In the genomic region with DNA sequence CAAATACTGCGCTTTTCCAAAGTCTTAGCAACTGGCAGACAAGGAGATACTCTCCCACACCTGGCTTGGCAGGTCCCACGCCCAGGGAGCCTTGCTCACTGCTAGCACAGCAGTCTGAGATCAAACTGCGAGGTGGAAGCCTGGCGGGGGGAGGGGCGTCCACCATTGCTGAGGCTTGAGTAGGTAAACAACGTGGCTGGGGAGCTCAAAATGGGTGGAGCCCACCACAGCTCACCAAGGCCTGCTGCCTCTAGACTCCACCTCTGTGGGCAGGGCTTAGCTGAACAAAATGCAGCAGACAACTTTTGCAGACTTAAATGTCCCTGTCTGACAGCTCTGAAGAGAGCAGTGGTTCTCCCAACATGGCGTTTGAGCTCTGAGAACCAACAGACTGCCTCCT, we compare ENCODE assay signal across 1 cellular context.
TF ChIP-seq lines count a peak whose summit lies in the region.

No MANE protein-coding gene starts in this region.

TF ChIP-seq in HepG2, 621 proteins besides CTCF, POLR2A, EP300 and RAD21 (continued from another document and continues in another):
- TF ChIP-seq, protein P1, sequence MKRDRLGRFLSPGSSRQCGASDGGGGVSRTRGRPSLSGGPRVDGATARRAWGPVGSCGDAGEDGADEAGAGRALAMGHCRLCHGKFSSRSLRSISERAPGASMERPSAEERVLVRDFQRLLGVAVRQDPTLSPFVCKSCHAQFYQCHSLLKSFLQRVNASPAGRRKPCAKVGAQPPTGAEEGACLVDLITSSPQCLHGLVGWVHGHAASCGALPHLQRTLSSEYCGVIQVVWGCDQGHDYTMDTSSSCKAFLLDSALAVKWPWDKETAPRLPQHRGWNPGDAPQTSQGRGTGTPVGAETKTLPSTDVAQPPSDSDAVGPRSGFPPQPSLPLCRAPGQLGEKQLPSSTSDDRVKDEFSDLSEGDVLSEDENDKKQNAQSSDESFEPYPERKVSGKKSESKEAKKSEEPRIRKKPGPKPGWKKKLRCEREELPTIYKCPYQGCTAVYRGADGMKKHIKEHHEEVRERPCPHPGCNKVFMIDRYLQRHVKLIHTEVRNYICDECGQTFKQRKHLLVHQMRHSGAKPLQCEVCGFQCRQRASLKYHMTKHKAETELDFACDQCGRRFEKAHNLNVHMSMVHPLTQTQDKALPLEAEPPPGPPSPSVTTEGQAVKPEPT (CRISPR knock-in tag; IDR thresholded peaks at IDR 0.05; ENCODE audit: low read depth) = no peak
- TF ChIP-seq ZNF407 (CRISPR knock-in tag; IDR thresholded peaks at IDR 0.05; ENCODE audit: not compliant biosample characterization) (no peak), KAT7 (CRISPR knock-in tag; IDR thresholded peaks at IDR 0.05; ENCODE audit: borderline replicate concordance) (0 out of 2 replicates have a peak, but pooled peaks have one; percentile 70), ZSCAN9 (CRISPR knock-in tag; IDR thresholded peaks at IDR 0.05; ENCODE audit: borderline replicate concordance) (no peak), CCDC6 (CRISPR knock-in tag; IDR thresholded peaks at IDR 0.05) (no peak), ZNF780A (CRISPR knock-in tag; IDR thresholded peaks at IDR 0.05) (no peak), SKIL (CRISPR knock-in tag; IDR thresholded peaks at IDR 0.05; ENCODE audit: borderline replicate concordance) (0 out of 2 replicates have a peak, but pooled peaks have one; percentile 30), NONO (IDR thresholded peaks at IDR 0.05) (no peak), NONO (CRISPR knock-in tag; conservative IDR thresholded peaks at IDR 0.05) (peak; percentile 70), ZSCAN22 (CRISPR knock-in tag; IDR thresholded peaks at IDR 0.05) (no peak), SKI (IDR thresholded peaks at IDR 0.05; ENCODE audit: partially characterized antibody) (no peak), XRCC5 (optimal IDR thresholded peaks at IDR 0.05; ENCODE audit: low read length) (no peak), ZNF44 (CRISPR knock-in tag; IDR thresholded peaks at IDR 0.05) (peak; percentile 49; the same call in 1 of the 2 replicates), TRIM22 (IDR thresholded peaks at IDR 0.05) (no peak), ZNF616 (CRISPR knock-in tag; IDR thresholded peaks at IDR 0.05; ENCODE audit: low read depth) (no peak), YY1 (IDR thresholded peaks at IDR 0.05; ENCODE audit: insufficient read depth, insufficient replicate concordance, low read depth, low read length) (peak; percentile 66), ADNP (CRISPR knock-in tag; IDR thresholded peaks at IDR 0.05) (no peak), ZMYM4 (CRISPR knock-in tag; IDR thresholded peaks at IDR 0.05) (peak; percentile 88), ZNF124 (CRISPR knock-in tag; IDR thresholded peaks at IDR 0.05) (no peak), ZNF143 (CRISPR knock-in tag; IDR thresholded peaks at IDR 0.05) (no peak), ATAD3A (CRISPR knock-in tag; IDR thresholded peaks at IDR 0.05) (no peak), ZNF598 (CRISPR knock-in tag; IDR thresholded peaks at IDR 0.05; ENCODE audit: borderline replicate concordance) (peak; percentile 48; the same call in 1 of the 2 replicates), PATZ1 (CRISPR knock-in tag; IDR thresholded peaks at IDR 0.05) (peak; percentile 58; the same call in 1 of the 2 replicates), ZNF567 (CRISPR knock-in tag; IDR thresholded peaks at IDR 0.05; ENCODE audit: borderline replicate concordance) (no peak), DPF2 (CRISPR knock-in tag; IDR thresholded peaks at IDR 0.05; ENCODE audit: borderline replicate concordance, low read depth) (no peak)
- TF ChIP-seq, protein P2, sequence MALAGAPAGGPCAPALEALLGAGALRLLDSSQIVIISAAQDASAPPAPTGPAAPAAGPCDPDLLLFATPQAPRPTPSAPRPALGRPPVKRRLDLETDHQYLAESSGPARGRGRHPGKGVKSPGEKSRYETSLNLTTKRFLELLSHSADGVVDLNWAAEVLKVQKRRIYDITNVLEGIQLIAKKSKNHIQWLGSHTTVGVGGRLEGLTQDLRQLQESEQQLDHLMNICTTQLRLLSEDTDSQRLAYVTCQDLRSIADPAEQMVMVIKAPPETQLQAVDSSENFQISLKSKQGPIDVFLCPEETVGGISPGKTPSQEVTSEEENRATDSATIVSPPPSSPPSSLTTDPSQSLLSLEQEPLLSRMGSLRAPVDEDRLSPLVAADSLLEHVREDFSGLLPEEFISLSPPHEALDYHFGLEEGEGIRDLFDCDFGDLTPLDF (CRISPR knock-in tag; IDR thresholded peaks at IDR 0.05) = 0 out of 2 replicates have a peak, but pooled peaks have one; percentile 27
- TF ChIP-seq, protein P3, sequence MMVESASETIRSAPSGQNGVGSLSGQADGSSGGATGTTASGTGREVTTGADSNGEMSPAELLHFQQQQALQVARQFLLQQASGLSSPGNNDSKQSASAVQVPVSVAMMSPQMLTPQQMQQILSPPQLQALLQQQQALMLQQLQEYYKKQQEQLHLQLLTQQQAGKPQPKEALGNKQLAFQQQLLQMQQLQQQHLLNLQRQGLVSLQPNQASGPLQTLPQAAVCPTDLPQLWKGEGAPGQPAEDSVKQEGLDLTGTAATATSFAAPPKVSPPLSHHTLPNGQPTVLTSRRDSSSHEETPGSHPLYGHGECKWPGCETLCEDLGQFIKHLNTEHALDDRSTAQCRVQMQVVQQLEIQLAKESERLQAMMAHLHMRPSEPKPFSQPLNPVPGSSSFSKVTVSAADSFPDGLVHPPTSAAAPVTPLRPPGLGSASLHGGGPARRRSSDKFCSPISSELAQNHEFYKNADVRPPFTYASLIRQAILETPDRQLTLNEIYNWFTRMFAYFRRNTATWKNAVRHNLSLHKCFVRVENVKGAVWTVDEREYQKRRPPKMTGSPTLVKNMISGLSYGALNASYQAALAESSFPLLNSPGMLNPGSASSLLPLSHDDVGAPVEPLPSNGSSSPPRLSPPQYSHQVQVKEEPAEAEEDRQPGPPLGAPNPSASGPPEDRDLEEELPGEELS (CRISPR knock-in tag; IDR thresholded peaks at IDR 0.05) = peak; percentile 50; the same call in 1 of the 2 replicates
- TF ChIP-seq, protein P4, sequence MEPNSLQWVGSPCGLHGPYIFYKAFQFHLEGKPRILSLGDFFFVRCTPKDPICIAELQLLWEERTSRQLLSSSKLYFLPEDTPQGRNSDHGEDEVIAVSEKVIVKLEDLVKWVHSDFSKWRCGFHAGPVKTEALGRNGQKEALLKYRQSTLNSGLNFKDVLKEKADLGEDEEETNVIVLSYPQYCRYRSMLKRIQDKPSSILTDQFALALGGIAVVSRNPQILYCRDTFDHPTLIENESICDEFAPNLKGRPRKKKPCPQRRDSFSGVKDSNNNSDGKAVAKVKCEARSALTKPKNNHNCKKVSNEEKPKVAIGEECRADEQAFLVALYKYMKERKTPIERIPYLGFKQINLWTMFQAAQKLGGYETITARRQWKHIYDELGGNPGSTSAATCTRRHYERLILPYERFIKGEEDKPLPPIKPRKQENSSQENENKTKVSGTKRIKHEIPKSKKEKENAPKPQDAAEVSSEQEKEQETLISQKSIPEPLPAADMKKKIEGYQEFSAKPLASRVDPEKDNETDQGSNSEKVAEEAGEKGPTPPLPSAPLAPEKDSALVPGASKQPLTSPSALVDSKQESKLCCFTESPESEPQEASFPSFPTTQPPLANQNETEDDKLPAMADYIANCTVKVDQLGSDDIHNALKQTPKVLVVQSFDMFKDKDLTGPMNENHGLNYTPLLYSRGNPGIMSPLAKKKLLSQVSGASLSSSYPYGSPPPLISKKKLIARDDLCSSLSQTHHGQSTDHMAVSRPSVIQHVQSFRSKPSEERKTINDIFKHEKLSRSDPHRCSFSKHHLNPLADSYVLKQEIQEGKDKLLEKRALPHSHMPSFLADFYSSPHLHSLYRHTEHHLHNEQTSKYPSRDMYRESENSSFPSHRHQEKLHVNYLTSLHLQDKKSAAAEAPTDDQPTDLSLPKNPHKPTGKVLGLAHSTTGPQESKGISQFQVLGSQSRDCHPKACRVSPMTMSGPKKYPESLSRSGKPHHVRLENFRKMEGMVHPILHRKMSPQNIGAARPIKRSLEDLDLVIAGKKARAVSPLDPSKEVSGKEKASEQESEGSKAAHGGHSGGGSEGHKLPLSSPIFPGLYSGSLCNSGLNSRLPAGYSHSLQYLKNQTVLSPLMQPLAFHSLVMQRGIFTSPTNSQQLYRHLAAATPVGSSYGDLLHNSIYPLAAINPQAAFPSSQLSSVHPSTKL (CRISPR knock-in tag; IDR thresholded peaks at IDR 0.05) = peak; percentile 38; the same call in 1 of the 2 replicates
- TF ChIP-seq, protein P5, sequence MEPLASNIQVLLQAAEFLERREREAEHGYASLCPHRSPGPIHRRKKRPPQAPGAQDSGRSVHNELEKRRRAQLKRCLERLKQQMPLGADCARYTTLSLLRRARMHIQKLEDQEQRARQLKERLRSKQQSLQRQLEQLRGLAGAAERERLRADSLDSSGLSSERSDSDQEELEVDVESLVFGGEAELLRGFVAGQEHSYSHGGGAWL (CRISPR knock-in tag; IDR thresholded peaks at IDR 0.05) = peak; percentile 46; the same call in 1 of the 2 replicates
